Comparison of ENCODE assay signal across 8 cellular contexts in genomic region chr7:92589056-92589455, GRCh38. TPM values are rescaled to one million over a fixed set of nuclear protein-coding genes. Genes with fewer than 3 reads are reported as not detected.
DNase-seq lines count a peak whose midpoint lies in the region; ATAC-seq, FAIRE-seq and TF ChIP-seq lines count a peak whose summit lies in the region.

No MANE protein-coding gene starts in this region.

- peak overlapping the region; percentile 88 to 99 (median 96) for H3K27ac Mint-ChIP-seq in CD8-positive, alpha-beta memory T cell
- peak overlapping the region; percentile 97 for H3K27ac Mint-ChIP-seq in osteocyte (ENCODE audit: unreplicated experiment)

- intact Hi-C loops in endothelial cell of umbilical vein (cut with micrococcal nuclease), result no loop called here

- dilution Hi-C loops in endothelial cell of umbilical vein (cut with MboI; ENCODE audit: extremely low pct_ligation_motif_present, low sequenced_read_pairs), result no loop called here

- peaks cover 42% of the 10 kb centered on the region for H3K4me1 ChIP-seq in CD8-positive, alpha-beta memory T cell (ENCODE audit: insufficient read depth, low read length)
- peaks cover 2 to 17% (median 7%) of the 10 kb centered on the region in 4 donors for H3K4me1 ChIP-seq in Peyer's patch
- peaks cover 12% of the 10 kb centered on the region for H3K4me1 ChIP-seq in endothelial cell of umbilical vein (ENCODE audit: control insufficient read depth, extremely low read depth, insufficient read depth, low read length)

- ATAC-seq in GM21360 (IDR thresholded peaks at IDR 0.05; ENCODE audit: unreplicated experiment), result no peak

- H3K9me3 Mint-ChIP-seq in CD8-positive, alpha-beta memory T cell, result no peaks in the 10 kb centered on the region
- H3K9me3 Mint-ChIP-seq in osteocyte (ENCODE audit: unreplicated experiment), result no peaks in the 10 kb centered on the region

- no peak overlapping the region for H2AFZ ChIP-seq in endothelial cell of umbilical vein (ENCODE audit: low read depth, low read length)

- peaks cover 18% of the 10 kb centered on the region for H4K20me1 ChIP-seq in endothelial cell of umbilical vein (replicated peaks; ENCODE audit: control insufficient read depth, extremely low read depth, insufficient read depth, low read length)

- peak overlapping the region; percentile 91 for H3K27ac ChIP-seq in CD8-positive, alpha-beta memory T cell (ENCODE audit: low read depth, low read length)
- H3K27ac ChIP-seq in Peyer's patch, result no peak overlapping the region
- no peak overlapping the region for H3K27ac ChIP-seq in endothelial cell of umbilical vein (ENCODE audit: insufficient read depth, low read depth, low read length)

- H3K4me1 Mint-ChIP-seq in CD8-positive, alpha-beta memory T cell, result peaks cover 51 to 66% (median 60%) of the 10 kb centered on the region in 3 donors
- peaks cover 38% of the 10 kb centered on the region for H3K4me1 Mint-ChIP-seq in osteocyte (ENCODE audit: unreplicated experiment)

- peaks cover 0 to 22% (median 2%) of the 10 kb centered on the region in 3 donors for H3K36me3 Mint-ChIP-seq in CD8-positive, alpha-beta memory T cell
- H3K36me3 Mint-ChIP-seq in osteocyte (ENCODE audit: unreplicated experiment), result no peaks in the 10 kb centered on the region

- peak overlapping the region; percentile 81 for H3K9ac ChIP-seq in endothelial cell of umbilical vein (replicated peaks; ENCODE audit: extremely low read depth, insufficient read depth, low read length)

- DNase-seq in CD8-positive, alpha-beta memory T cell, result no peak
- no peak for DNase-seq in Peyer's patch
- peak; percentile 4 for DNase-seq in endothelial cell of umbilical vein (ENCODE audit: low read depth, low spot score)
- DNase-seq in osteocyte (ENCODE audit: extremely low spot score, unreplicated experiment), result no peak
- no peak for DNase-seq in NCI-H2196 (lab: John Stamatoyannopoulos, UW; ENCODE audit: unreplicated experiment)
- no peak for DNase-seq in UCSD-AML1 (lab: John Stamatoyannopoulos, UW; ENCODE audit: unreplicated experiment)
- DNase-seq in COLO829 (ENCODE audit: low spot score), result no peak

- no peaks in the 10 kb centered on the region for H3K36me3 ChIP-seq in CD8-positive, alpha-beta memory T cell (ENCODE audit: insufficient read depth, low read length)
- H3K36me3 ChIP-seq in Peyer's patch (no peaks in the 10 kb centered on the region), endothelial cell of umbilical vein (ENCODE audit: control insufficient read depth in 2 of 2, extremely low read depth in 1 of 2, insufficient read depth in 2 of 2, low read length in 2 of 2) (peaks cover 0 to 2% of the 10 kb centered on the region in 2 experiments)

- peaks cover 58% of the 10 kb centered on the region for H3K79me2 ChIP-seq in endothelial cell of umbilical vein (ENCODE audit: control insufficient read depth, insufficient read depth, low read length)

- FAIRE-seq in endothelial cell of umbilical vein (lab: Jason Lieb, UNC), result no peak

- POLR2A ChIA-PET in CD8-positive, alpha-beta memory T cell (lab: Charles Lee), result interaction anchor here (3.6 kb wide), 1 partner anchor 61 kb away, joined by 16 read pairs; the partner anchor contains the start of genes PEX1 and RBM48
- POLR2A ChIA-PET in endothelial cell of umbilical vein (lab: Charles Lee), result no interaction called here

- H3K9me1 ChIP-seq in endothelial cell of umbilical vein (replicated peaks; ENCODE audit: control insufficient read depth, extremely low read depth, insufficient read depth, low read length), result no peaks in the 10 kb centered on the region

- no peaks in the 10 kb centered on the region for H3K27me3 ChIP-seq in CD8-positive, alpha-beta memory T cell (ENCODE audit: insufficient read depth, low read length, poor library complexity, severe bottlenecking)
- H3K27me3 ChIP-seq in Peyer's patch, result no peaks in the 10 kb centered on the region
- no peaks in the 10 kb centered on the region for H3K27me3 ChIP-seq in endothelial cell of umbilical vein (ENCODE audit: control insufficient read depth in 2 of 2, insufficient read depth in 2 of 2, low read length in 2 of 2)

- peak overlapping the region; percentile 54 for H3K4me3 ChIP-seq in CD8-positive, alpha-beta memory T cell (ENCODE audit: low read length)
- H3K4me3 ChIP-seq in Peyer's patch, result peak overlapping the region; percentile 66 to 87 (median 80)
- H3K4me3 ChIP-seq in endothelial cell of umbilical vein (replicated peaks in 1 of 3; ENCODE audit: insufficient read depth in 1 of 3, low read depth in 1 of 3, low read length in 3 of 3), result peak overlapping the region; percentile 85 to 95 (median 94)

- peak overlapping the region; percentile 94 to 99 (median 96) for H3K4me3 Mint-ChIP-seq in CD8-positive, alpha-beta memory T cell
- H3K4me3 Mint-ChIP-seq in osteocyte (ENCODE audit: unreplicated experiment), result peak overlapping the region; percentile 98

- no TSS peak for BruUV-seq in endothelial cell of umbilical vein (replicated peaks; lab: Mats Ljungman, UMichigan)

- CTCF ChIA-PET in CD8-positive, alpha-beta memory T cell (lab: Charles Lee), result interaction anchor here (0.9 to 2.2 kb wide), 5 partner anchors 9 to 643 kb away, joined by 3 to 6 read pairs (median 4); partner anchors contain the start of gene VPS50
- CTCF ChIA-PET in endothelial cell of umbilical vein (lab: Charles Lee), result interaction anchor here (2.2 kb wide), 1 partner anchor 11 kb away, joined by 6 read pairs; no protein-coding TSS in a partner anchor

- TF ChIP-seq CTCF in Peyer's patch (IDR thresholded peaks at IDR 0.05) (no peak), endothelial cell of umbilical vein (IDR thresholded peaks at IDR 0.05; ENCODE audit: extremely low read depth in 1 of 2, insufficient read depth in 1 of 2, low read depth in 1 of 2, low read length in 2 of 2) (no peak), osteocyte (IDR thresholded peaks at IDR 0.05) (no peak)

- peak overlapping the region; percentile 98 for H3K4me2 ChIP-seq in endothelial cell of umbilical vein (ENCODE audit: insufficient read depth, low read length)

- no peak for TF ChIP-seq POLR2A in Peyer's patch (IDR thresholded peaks at IDR 0.05)
- no peak for TF ChIP-seq POLR2A in endothelial cell of umbilical vein (IDR thresholded peaks at IDR 0.05; ENCODE audit: low read depth, low read length)

- H3K9me3 ChIP-seq in CD8-positive, alpha-beta memory T cell (ENCODE audit: low read length), result no peaks in the 10 kb centered on the region
- H3K9me3 ChIP-seq in Peyer's patch, result no peaks in the 10 kb centered on the region
- no peaks in the 10 kb centered on the region for H3K9me3 ChIP-seq in endothelial cell of umbilical vein (replicated peaks; ENCODE audit: control insufficient read depth, insufficient read depth, low read length)

- H3K27me3 Mint-ChIP-seq in CD8-positive, alpha-beta memory T cell, result peaks cover 4 to 5% of the 10 kb centered on the region in 2 donors
- H3K27me3 Mint-ChIP-seq in osteocyte (ENCODE audit: unreplicated experiment), result peaks cover 4% of the 10 kb centered on the region

TF ChIP-seq in endothelial cell of umbilical vein, 7 proteins besides CTCF, POLR2A, EP300 and RAD21:
- no peak for TF ChIP-seq EZH2 (IDR thresholded peaks at IDR 0.05; ENCODE audit: borderline replicate concordance, low read depth, low read length, severe bottlenecking)
- no peak for TF ChIP-seq GATA2 (IDR thresholded peaks at IDR 0.05; ENCODE audit: insufficient read depth, insufficient read length, low read depth, low read length)
- no peak for TF ChIP-seq POLR2AphosphoS5 (IDR thresholded peaks at IDR 0.05; ENCODE audit: insufficient read depth, low read depth, low read length)
- no peak for TF ChIP-seq JUN (IDR thresholded peaks at IDR 0.05; ENCODE audit: borderline replicate concordance, insufficient read depth, insufficient read length, low read depth)
- TF ChIP-seq, protein P1, sequence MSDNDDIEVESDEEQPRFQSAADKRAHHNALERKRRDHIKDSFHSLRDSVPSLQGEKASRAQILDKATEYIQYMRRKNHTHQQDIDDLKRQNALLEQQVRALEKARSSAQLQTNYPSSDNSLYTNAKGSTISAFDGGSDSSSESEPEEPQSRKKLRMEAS (IDR thresholded peaks at IDR 0.05; ENCODE audit: insufficient read depth, insufficient read length), result no peak
- no peak for TF ChIP-seq FOS (IDR thresholded peaks at IDR 0.05; ENCODE audit: borderline replicate concordance, insufficient read depth, low read length)

RNA-seq across cellular contexts. Expression of gene FAM133B, which starts 1.1 kb away (rescaled TPM):
- 10 to 100 TPM; 29.3 to 31.5 TPM for total RNA-seq in CD8-positive, alpha-beta memory T cell
- polyA plus RNA-seq in CD8-positive, alpha-beta memory T cell, result 20.8 TPM
- total RNA-seq in Peyer's patch, result 10 to 100 TPM; 19.9 to 47.0 (median 25.1) TPM
- 26.9 and 27.6 TPM in 2 replicates for total RNA-seq in endothelial cell of umbilical vein
- 6.6 and 9.1 TPM in 2 replicates for polyA plus RNA-seq in endothelial cell of umbilical vein
- 6.9 and 13.2 TPM in 2 replicates for polyA plus RNA-seq in endothelial cell of umbilical vein (2011; cell fraction: cytosol; rRNA removed)
- 19.6 and 28.8 TPM in 2 replicates for polyA plus RNA-seq in endothelial cell of umbilical vein (2011; cell fraction: nucleus; rRNA removed)
- 13.6 and 18.9 TPM in 2 replicates for polyA plus RNA-seq in endothelial cell of umbilical vein (2012)
- polyA minus RNA-seq in endothelial cell of umbilical vein, result 8.3 and 9.1 TPM in 2 replicates
- polyA minus RNA-seq in endothelial cell of umbilical vein (2011; cell fraction: cytosol; rRNA and poly(A)+ RNA removed), result 7.4 TPM
- polyA minus RNA-seq in endothelial cell of umbilical vein (2011; cell fraction: nucleus; rRNA and poly(A)+ RNA removed), result 31.7 and 42.9 TPM in 2 replicates
- total RNA-seq in osteocyte, result 22.3 TPM in 2 replicates
